In genomic region chr5:3230254-3230653, GRCh38 we compare ENCODE assay signal across 23 cellular contexts.
"Had no signal": no experiment of that assay in that cellular context is flagged by ENCODE, and none has a peak within 500 bp of the region (broad histone marks: within the 10 kb centered on the region; RNA-seq: fewer than 3 reads in every experiment).

No MANE protein-coding gene starts in this region.

- ATAC-seq: left cardiac atrium; left lobe of liver; natural killer cell; right lobe of liver; stimulated activated memory B cell treated with anti-CD40 and anti-IgM and Interleukin-4, amounts not matched to agents 10 μg/mL and 1 μg/mL and 100 μg/mL, for 72 hours; stimulated activated naive CD8-positive, alpha-beta T cell treated with anti-CD3 and anti-CD28 coated beads, Interleukin-15, amount 100 ng/mL, for 72 hours had no signal

- H3K36me3 ChIP-seq: lower lobe of right lung, ovary, right atrium auricular region, right lobe of liver, tibial nerve, vagina had no signal

- H3K27me3 ChIP-seq: ovary, right atrium auricular region, right lobe of liver, tibial nerve, vagina had no signal

- DNase-seq: hippocampal formation; kidney glomerular epithelial cell; left cardiac atrium; lower lobe of right lung; mesendoderm; naive B cell; natural killer cell; nephron progenitor cell; ovary; right lobe of liver; stimulated activated CD4-positive, alpha-beta T cell treated with anti-CD3 and anti-CD28 coated beads, Interleukin-1b, Interleukin-23, amount 100 ng/mL, for 48 hours; stimulated activated CD4-positive, alpha-beta T cell treated with anti-CD3 and anti-CD28 coated beads, Interleukin-2, amount 100 ng/mL, for 48 hours; stimulated activated CD4-positive, alpha-beta T cell treated with anti-CD3 and anti-CD28 coated beads, Interleukin-4, amount 100 ng/mL, for 4 hours; stimulated activated CD8-positive, alpha-beta memory T cell treated with anti-CD3 and anti-CD28 coated beads, Interleukin-4, amount 100 ng/mL, for 48 hours; stimulated activated naive CD4-positive, alpha-beta T cell treated with Interleukin-2 at 50 U/mL for 16 hours; stimulated activated naive CD8-positive, alpha-beta T cell treated with anti-CD3 and anti-CD28 coated beads, Interleukin-15, amount 100 ng/mL, for 72 hours; substantia nigra had no signal

- H3K4me2 ChIP-seq: smooth muscle cell had no signal

- H3K27ac ChIP-seq: lower lobe of right lung, ovary, right atrium auricular region, right lobe of liver, tibial nerve, vagina had no signal

- H3K4me3 ChIP-seq: lower lobe of right lung, ovary, right atrium auricular region, right lobe of liver, smooth muscle cell, tibial nerve, vagina had no signal

- H3K4me1 ChIP-seq: lower lobe of right lung, right atrium auricular region, right lobe of liver, tibial nerve, vagina had no signal

- H3K9me3 ChIP-seq: lower lobe of right lung, ovary, right atrium auricular region, right lobe of liver, tibial nerve, vagina had no signal
